ENCODE assay signal across 8 cellular contexts in genomic region chr1:248906741-248907661, GRCh38. TPM values are rescaled to one million over a fixed set of nuclear protein-coding genes. Genes with fewer than 3 reads are reported as not detected.
DNase-seq lines count a peak whose midpoint lies in the region; ATAC-seq and TF ChIP-seq lines count a peak whose summit lies in the region.

No MANE protein-coding gene starts in this region.

- H3K27me3 ChIP-seq in DND-41 (ENCODE audit: insufficient read depth, low read length, poor library complexity) (peaks cover 7% of the 10 kb centered on the region), Loucy (ENCODE audit: insufficient read depth, low read length, poor library complexity, severe bottlenecking) (no peaks in the 10 kb centered on the region), mucosa of stomach (ENCODE audit: control insufficient read depth, insufficient read depth, low read length) (no peaks in the 10 kb centered on the region)

- H3K9me3 ChIP-seq in DND-41 (ENCODE audit: insufficient read depth, low read length, severe bottlenecking) (no peaks in the 10 kb centered on the region), Loucy (ENCODE audit: insufficient read depth, low read depth, low read length) (no peaks in the 10 kb centered on the region), mucosa of stomach (ENCODE audit: control insufficient read depth, low read length) (no peaks in the 10 kb centered on the region)

- H3F3A ChIP-seq in Loucy (ENCODE audit: low read depth): no peaks in the 10 kb centered on the region

- H3K36me3 ChIP-seq in DND-41 (ENCODE audit: insufficient read depth, low read length) (no peaks in the 10 kb centered on the region), Loucy (ENCODE audit: insufficient read depth, low read length) (no peaks in the 10 kb centered on the region), mucosa of stomach (ENCODE audit: control insufficient read depth, insufficient read depth, low read length) (no peaks in the 10 kb centered on the region)

- H3K4me2 ChIP-seq in DND-41 (ENCODE audit: insufficient read depth, low read length) (peak overlapping the region; percentile 67), Loucy (ENCODE audit: low read depth, low read length, poor library complexity, severe bottlenecking) (peak overlapping the region; percentile 80)

- ATAC-seq in DND-41 (ENCODE audit: insufficient read depth, low read depth) (peak; percentile 89), GM21717 (IDR thresholded peaks at IDR 0.05; ENCODE audit: unreplicated experiment) (peak; percentile 18), GM18861 (IDR thresholded peaks at IDR 0.05; ENCODE audit: unreplicated experiment) (no peak)

- H3K4me3 ChIP-seq in DND-41 (ENCODE audit: low read depth in 1 of 2, low read length in 2 of 2) (peak overlapping the region; percentile 37 to 67), Loucy (ENCODE audit: low read length, poor library complexity, severe bottlenecking) (peak overlapping the region; percentile 91), mucosa of stomach (ENCODE audit: low read length) (peak overlapping the region; percentile 57)

- TF ChIP-seq CTCF in DND-41 (IDR thresholded peaks at IDR 0.05; ENCODE audit: borderline replicate concordance, extremely low read depth, low read length, poor library complexity, severe bottlenecking): no peak
- no peak for TF ChIP-seq CTCF in Loucy (conservative IDR thresholded peaks at IDR 0.05; ENCODE audit: low read length)

- H3K79me2 ChIP-seq in DND-41 (ENCODE audit: insufficient read depth, low read length) (peaks cover 20% of the 10 kb centered on the region), Loucy (ENCODE audit: insufficient read depth, low read length) (peaks cover 30% of the 10 kb centered on the region)

- peak overlapping the region; percentile 74 for H2AFZ ChIP-seq in DND-41 (ENCODE audit: low read depth, low read length)
- peak overlapping the region; percentile 59; the same call in 1 of the 2 replicates for H2AFZ ChIP-seq in Loucy (ENCODE audit: low read length)

- peak overlapping the region; percentile 72 for H3K9ac ChIP-seq in DND-41 (ENCODE audit: low read depth, low read length)
- peak overlapping the region; percentile 90 for H3K9ac ChIP-seq in Loucy (ENCODE audit: low read depth, low read length, poor library complexity, severe bottlenecking)
- peak overlapping the region; percentile 72 for H3K9ac ChIP-seq in mucosa of stomach (ENCODE audit: low read length)

- no peaks in the 10 kb centered on the region for H3K9me2 ChIP-seq in Loucy (replicated peaks; ENCODE audit: low read depth, low read length)

- DNase-seq in DND-41: peak; percentile 96
- DNase-seq in dermis blood vessel endothelial cell: peak; percentile 22
- DNase-seq in OCI-M1 (lab: John Stamatoyannopoulos, UW): no peak
- no peak for DNase-seq in SIG-M5 treated with dmso at 0.1 percent for 504 hours (lab: John Stamatoyannopoulos, UW; ENCODE audit: unreplicated experiment)

- H4K20me1 ChIP-seq in DND-41 (ENCODE audit: insufficient read depth, low read length): no peaks in the 10 kb centered on the region
- no peaks in the 10 kb centered on the region for H4K20me1 ChIP-seq in Loucy (ENCODE audit: insufficient read depth, low read length, poor library complexity, severe bottlenecking)

- peaks cover 24% of the 10 kb centered on the region for H3K4me1 ChIP-seq in DND-41 (ENCODE audit: insufficient read depth, low read length)
- peaks cover 43% of the 10 kb centered on the region for H3K4me1 ChIP-seq in Loucy (ENCODE audit: insufficient read depth, low read length, poor library complexity, severe bottlenecking)
- peaks cover 6% of the 10 kb centered on the region for H3K4me1 ChIP-seq in mucosa of stomach (ENCODE audit: control insufficient read depth, insufficient read depth, low read length)

- peak overlapping the region; percentile 87 for H3K27ac ChIP-seq in DND-41 (ENCODE audit: low read length)

RNA-seq across cellular contexts. Expression of gene PGBD2, which starts 1.0 kb away (rescaled TPM):
- total RNA-seq in dermis blood vessel endothelial cell: 8.9 and 17.0 TPM in 2 replicates

RNA-seq across cellular contexts. Expression of gene ZNF692, which starts 48.1 kb away (rescaled TPM):
- total RNA-seq in dermis blood vessel endothelial cell: 7.7 and 16.5 TPM in 2 replicates

Comparison
In these comparisons a context has a peak if more than half of its experiments do, and no peak if none do; other contexts are left out.
1. DNase-seq: peak in DND-41 (single experiment) and dermis blood vessel endothelial cell (single experiment); none in OCI-M1 (single experiment) and SIG-M5 treated with dmso at 0.1 percent for 504 hours (single experiment).
2. Peak in every context shown above with its lines, with median percentiles within 50 percentile points of each other: H3K4me3 ChIP-seq and H3K9ac ChIP-seq.